ENCODE assay signal across 8 cellular contexts in the genomic region with DNA sequence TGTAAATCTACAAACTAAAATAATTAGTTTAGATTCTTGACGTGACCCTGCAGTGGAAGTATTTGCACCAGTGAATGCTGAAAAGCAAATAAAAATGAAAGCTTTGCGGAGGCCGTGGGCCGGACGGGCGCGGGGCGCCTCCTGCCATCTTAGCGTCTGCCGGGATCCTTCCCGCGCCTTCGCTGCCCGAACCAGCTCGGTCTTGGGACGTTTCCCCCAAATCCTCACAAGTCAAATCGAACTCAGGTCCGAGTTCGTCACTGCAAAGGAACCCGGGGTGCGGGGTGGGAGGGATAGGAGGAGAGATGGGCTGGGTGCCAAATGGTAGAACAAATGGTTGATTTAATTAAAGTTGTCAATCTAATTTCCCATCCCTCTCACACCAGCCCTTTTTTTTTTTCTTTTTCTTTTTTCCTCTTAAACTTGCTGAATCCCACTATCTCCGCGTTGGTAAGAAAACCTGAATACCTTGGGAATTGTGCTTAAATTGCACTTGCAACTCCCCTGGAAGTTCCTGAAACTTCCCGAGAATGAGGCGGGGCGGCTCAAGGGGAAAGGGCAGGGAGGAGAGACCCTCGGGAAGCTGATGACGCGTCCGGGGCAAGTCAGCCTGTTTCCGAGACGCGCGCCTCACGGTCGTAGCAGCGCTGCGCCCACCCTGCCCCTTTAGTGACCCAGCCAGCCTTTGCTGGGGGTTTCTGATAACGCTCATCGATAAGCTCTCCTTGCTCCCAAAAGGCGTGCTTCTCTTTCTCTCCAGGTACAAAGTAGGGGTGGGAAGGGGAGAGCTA. TPM values are rescaled to one million over a fixed set of nuclear protein-coding genes. Genes with fewer than 3 reads are reported as not detected.
DNase-seq lines count a peak whose midpoint lies in the region; ATAC-seq, FAIRE-seq and TF ChIP-seq lines count a peak whose summit lies in the region.

No MANE protein-coding gene starts in this region.

- peak overlapping the region; percentile 46 for H3K18ac ChIP-seq in trophoblast cell (ENCODE audit: low read length)

- H4K91ac ChIP-seq in trophoblast cell (ENCODE audit: low read depth, low read length), result peak overlapping the region; percentile 66

- H3K4me1 ChIP-seq in HUES6 (ENCODE audit: control insufficient read depth, insufficient read depth, low read length) (peaks cover 32% of the 10 kb centered on the region), heart right ventricle (peaks cover 0 to 41% (median 18%) of the 10 kb centered on the region in 9 donors), trophoblast cell (ENCODE audit: control insufficient read depth in 1 of 2, insufficient read depth in 2 of 2, low read length in 2 of 2) (no peaks in the 10 kb centered on the region)

- H3K36me3 ChIP-seq in HUES6 (ENCODE audit: control insufficient read depth, insufficient read depth, low read length) (peaks cover 26% of the 10 kb centered on the region), heart right ventricle (no peaks in the 10 kb centered on the region), trophoblast cell (ENCODE audit: control insufficient read depth in 1 of 2, insufficient read depth in 2 of 2, low read length in 2 of 2) (no peaks in the 10 kb centered on the region)

- H4K8ac ChIP-seq in trophoblast cell (ENCODE audit: low read depth, low read length), result peak overlapping the region; percentile 51

- DNase-seq in AG04449 (ENCODE audit: low read depth, low spot score) (no peak), heart right ventricle (peak; percentile 50 to 53), trophoblast cell (peak in 1 of 2 donors; percentile 31), GM19239 (ENCODE audit: insufficient read length, low spot score) (no peak)
- peak; percentile 11 for DNase-seq in activated naive CD8-positive, alpha-beta T cell treated with anti-CD3 and anti-CD28 coated beads for 36 hours
- no peak for DNase-seq in NK-92 treated with Interleukin-12 subunit alpha and Interleukin-12 subunit beta, amount 100 ng/mL, for 24 hours (lab: John Stamatoyannopoulos, UW)

- H3K4me2 ChIP-seq in trophoblast cell (ENCODE audit: low read length), result peak overlapping the region; percentile 64

- H3K23ac ChIP-seq in trophoblast cell (ENCODE audit: low read length), result no peak overlapping the region

- H2BK5ac ChIP-seq in trophoblast cell (ENCODE audit: low read depth, low read length, poor library complexity), result peak overlapping the region; percentile 37

- H3K79me1 ChIP-seq in trophoblast cell (ENCODE audit: low read length), result peaks cover 7% of the 10 kb centered on the region

- CTCF ChIA-PET in AG04449 (lab: Yijun Ruan, JAX), result interaction anchor here (0.6 to 7.0 kb wide), 9 partner anchors 85 to 748 kb away, joined by 3 to 71 read pairs (median 3); no protein-coding TSS in a partner anchor

- peak overlapping the region; percentile 61 for H3K14ac ChIP-seq in trophoblast cell (ENCODE audit: low read length)

- peak overlapping the region; percentile 35 for H3K4ac ChIP-seq in trophoblast cell (ENCODE audit: low read depth, low read length)

- no peaks in the 10 kb centered on the region for H3K9me3 Mint-ChIP-seq in activated naive CD8-positive, alpha-beta T cell treated with anti-CD3 and anti-CD28 coated beads for 36 hours

- peak overlapping the region; percentile 31 for H4K12ac ChIP-seq in trophoblast cell (ENCODE audit: low read depth, low read length)

- peak overlapping the region; percentile 82 for H3K4me3 Mint-ChIP-seq in activated naive CD8-positive, alpha-beta T cell treated with anti-CD3 and anti-CD28 coated beads for 36 hours

- no peak for FAIRE-seq in GM19239 (lab: Jason Lieb, UNC)

- H3K27ac ChIP-seq in HUES6 (ENCODE audit: low read depth, low read length), result peak overlapping the region; percentile 92
- H3K27ac ChIP-seq in heart right ventricle, result peak overlapping the region; percentile 83 to 96 (median 90)
- peak overlapping the region; percentile 57 for H3K27ac ChIP-seq in trophoblast cell (ENCODE audit: low read depth, low read length)

- H2AFZ ChIP-seq in trophoblast cell (ENCODE audit: insufficient read depth, low read length, poor library complexity), result peak overlapping the region; percentile 30

- H3K9ac ChIP-seq in HUES6 (ENCODE audit: low read length) (peak overlapping the region; percentile 96), trophoblast cell (ENCODE audit: low read length) (peak overlapping the region; percentile 92)

- H2AK5ac ChIP-seq in trophoblast cell (ENCODE audit: low read length), result no peak overlapping the region

- H2BK12ac ChIP-seq in trophoblast cell (ENCODE audit: low read length), result peak overlapping the region; percentile 27

- 0% methylated on average over 41 of the region's 41 CpGs for WGBS in heart right ventricle, 2 donors
- WGBS in trophoblast cell (ENCODE audit: extremely low coverage, insufficient coverage, insufficient read length), result no CpG with 5 or more reads among the region's 41 CpGs

- peaks cover 57% of the 10 kb centered on the region for H3K27me3 Mint-ChIP-seq in activated naive CD8-positive, alpha-beta T cell treated with anti-CD3 and anti-CD28 coated beads for 36 hours

- peak overlapping the region; percentile 56 for H2BK120ac ChIP-seq in trophoblast cell (ENCODE audit: insufficient read depth, low read length, poor library complexity)

- ATAC-seq in heart right ventricle (peak; percentile 56 to 72 (median 64)), esophagus mucosa (no peak)

- peaks cover 12% of the 10 kb centered on the region for H3K79me2 ChIP-seq in trophoblast cell (ENCODE audit: control insufficient read depth, insufficient read depth, low read length, poor library complexity)

- peaks cover 19% of the 10 kb centered on the region for H3K4me1 Mint-ChIP-seq in activated naive CD8-positive, alpha-beta T cell treated with anti-CD3 and anti-CD28 coated beads for 36 hours

- H3K27me3 ChIP-seq in HUES6 (ENCODE audit: control insufficient read depth, insufficient read depth, low read length) (no peaks in the 10 kb centered on the region), heart right ventricle (peaks cover 0 to 35% (median 0%) of the 10 kb centered on the region in 7 donors), trophoblast cell (ENCODE audit: insufficient read depth, low read length) (no peaks in the 10 kb centered on the region)

- H3K36me3 Mint-ChIP-seq in activated naive CD8-positive, alpha-beta T cell treated with anti-CD3 and anti-CD28 coated beads for 36 hours, result peaks cover 2% of the 10 kb centered on the region

- no peak overlapping the region for H3K27ac Mint-ChIP-seq in activated naive CD8-positive, alpha-beta T cell treated with anti-CD3 and anti-CD28 coated beads for 36 hours

- H3K9me3 ChIP-seq in HUES6 (ENCODE audit: control insufficient read depth, insufficient read depth, low read depth, low read length) (no peaks in the 10 kb centered on the region), heart right ventricle (no peaks in the 10 kb centered on the region), trophoblast cell (ENCODE audit: insufficient read depth, low read depth, low read length) (no peaks in the 10 kb centered on the region)

- TF ChIP-seq CTCF in AG04449 (IDR thresholded peaks at IDR 0.05; ENCODE audit: insufficient read depth, low read length, missing control alignments), result no peak
- TF ChIP-seq CTCF in heart right ventricle (IDR thresholded peaks at IDR 0.05), result no peak

- H3K4me3 ChIP-seq in AG04449 (ENCODE audit: low read depth, low read length) (peak overlapping the region; percentile 87), HUES6 (ENCODE audit: low read depth, low read length) (peak overlapping the region; percentile 89), heart right ventricle (peak overlapping the region; percentile 54 to 82 (median 72)), trophoblast cell (ENCODE audit: low read depth, low read length) (peak overlapping the region; percentile 83)

- intact Hi-C loops in heart right ventricle (cut with DNase I), result loop anchor here in 8 of 10 donors (2.0 to 10.0 kb wide), 13 partner anchors 148 to 848 kb away; no protein-coding TSS in a partner anchor

- POLR2A ChIA-PET in AG04449 (lab: Yijun Ruan, JAX), result interaction anchor here (1.0 to 4.0 kb wide), 8 partner anchors 80 to 578 kb away, joined by 3 to 26 read pairs (median 4); no protein-coding TSS in a partner anchor

RNA-seq across cellular contexts. Expression of a gene that starts 1.7 kb away (rescaled TPM):
- under 1 TPM; 0.06 to 0.24 TPM for total RNA-seq in activated naive CD8-positive, alpha-beta T cell treated with anti-CD3 and anti-CD28 coated beads for 36 hours
- total RNA-seq in heart right ventricle (100 to 1,000 TPM; 105 to 404 (median 287) TPM), esophagus mucosa (116 TPM)
- 100 to 1,000 TPM in 1 of 2 donors, 10 to 100 TPM in 1; 49.2 to 101 TPM for polyA plus RNA-seq in heart right ventricle
- polyA plus RNA-seq in trophoblast cell (2013), result 194 and 202 TPM in 2 replicates

Comparison
In these comparisons a context has a peak if more than half of its experiments do, and no peak if none do; other contexts are left out.
1. DNase-seq: peak in activated naive CD8-positive, alpha-beta T cell treated with anti-CD3 and anti-CD28 coated beads for 36 hours (single experiment) and heart right ventricle (2 of 2); none in AG04449 (single experiment), NK-92 treated with Interleukin-12 subunit alpha and Interleukin-12 subunit beta, amount 100 ng/mL, for 24 hours (single experiment) and GM19239 (single experiment).
2. RNA of a gene that starts 1.7 kb away (total RNA-seq): 105 to 404 TPM in heart right ventricle and 116 TPM in esophagus mucosa (single experiment); 0.06 to 0.24 TPM in activated naive CD8-positive, alpha-beta T cell treated with anti-CD3 and anti-CD28 coated beads for 36 hours; every median in the first group is over 10 times any median in the second.
3. Peak in every context shown above with its lines, with median percentiles within 50 percentile points of each other: H3K4me3 ChIP-seq and H3K27ac ChIP-seq.